17 cellular contexts compared by ENCODE assay signal in genomic region chr16:8848231-8848938, GRCh38. TPM values are rescaled to one million over a fixed set of nuclear protein-coding genes. Genes with fewer than 3 reads are reported as not detected.
DNase-seq lines count a peak whose midpoint lies in the region; ATAC-seq and TF ChIP-seq lines count a peak whose summit lies in the region.
"Had no signal": no experiment of that assay in that cellular context is flagged by ENCODE, and none has a peak within 500 bp of the region (broad histone marks: within the 10 kb centered on the region; RNA-seq: fewer than 3 reads in every experiment).

No MANE protein-coding gene starts in this region.

- H3K27me3 Mint-ChIP-seq in mesothelial cell of epicardium (ENCODE audit: low read depth): no peaks in the 10 kb centered on the region
- H3K27me3 Mint-ChIP-seq: activated naive CD8-positive, alpha-beta T cell had no signal

- no peak overlapping the region for H3K9ac ChIP-seq in HUES48 (ENCODE audit: low read depth, low read length)

- peaks cover 34% of the 10 kb centered on the region for H3K36me3 Mint-ChIP-seq in mesothelial cell of epicardium

- TF ChIP-seq CTCF in coronary artery (IDR thresholded peaks at IDR 0.05) (no peak), mesothelial cell of epicardium (IDR thresholded peaks at IDR 0.05; ENCODE audit: unreplicated experiment) (no peak)

- H3K27ac ChIP-seq in ACC112 (ENCODE audit: low read depth, low read length) (peak overlapping the region; percentile 78), HUES48 (ENCODE audit: low read depth, low read length) (peak overlapping the region; percentile 48), coronary artery (no peak overlapping the region)

- H3K4me1 ChIP-seq in ACC112 (ENCODE audit: control insufficient read depth, insufficient read depth, low read length, unreplicated experiment) (peaks cover 37% of the 10 kb centered on the region), HUES48 (ENCODE audit: control insufficient read depth, insufficient read depth, low read length) (peaks cover 4% of the 10 kb centered on the region; the same call in 1 of the 2 replicates)

- no peaks in the 10 kb centered on the region for H3K9me3 Mint-ChIP-seq in mesothelial cell of epicardium

- no peaks in the 10 kb centered on the region for H3K4me1 Mint-ChIP-seq in mesothelial cell of epicardium

- H3K36me3 ChIP-seq in ACC112 (ENCODE audit: insufficient read depth, low read length) (peaks cover 22% of the 10 kb centered on the region), HUES48 (ENCODE audit: control insufficient read depth, insufficient read depth, low read length) (peaks cover 62% of the 10 kb centered on the region)

- no peak overlapping the region for H3K4me3 Mint-ChIP-seq in mesothelial cell of epicardium
- H3K4me3 Mint-ChIP-seq: activated naive CD8-positive, alpha-beta T cell had no signal

- H3K9me3 ChIP-seq in HUES48 (ENCODE audit: control insufficient read depth, insufficient read depth, low read length): no peaks in the 10 kb centered on the region

- H3K4me3 ChIP-seq in ACC112 (ENCODE audit: low read depth, low read length) (no peak overlapping the region), HUES48 (ENCODE audit: low read depth, low read length) (no peak overlapping the region), coronary artery (no peak overlapping the region)
- H3K4me3 ChIP-seq: lung had no signal

- no peak overlapping the region for H2AFZ ChIP-seq in ACC112 (ENCODE audit: low read length, unreplicated experiment)

- peak; percentile 73 for DNase-seq in coronary artery (ENCODE audit: low spot score)
- no peak for DNase-seq in mesothelial cell of epicardium (ENCODE audit: low spot score in 2 of 2, unreplicated experiment in 2 of 2)
- DNase-seq in KG1 (lab: John Stamatoyannopoulos, UW): no peak
- DNase-seq: NCI-H1930, NCI-H774 had no signal

- H3K79me2 ChIP-seq in ACC112 (ENCODE audit: control insufficient read depth, insufficient read depth, low read length, unreplicated experiment): peaks cover 11% of the 10 kb centered on the region

- no peaks in the 10 kb centered on the region for H3K27me3 ChIP-seq in ACC112 (ENCODE audit: insufficient read depth, low read length)
- no peaks in the 10 kb centered on the region for H3K27me3 ChIP-seq in HUES48 (ENCODE audit: control insufficient read depth, insufficient read depth, low read length)

- H3K27ac Mint-ChIP-seq in mesothelial cell of epicardium: peak overlapping the region; percentile 16
- H3K27ac Mint-ChIP-seq: activated naive CD8-positive, alpha-beta T cell had no signal

- ATAC-seq in HG02571 (IDR thresholded peaks at IDR 0.05; ENCODE audit: unreplicated experiment): no peak
- no peak for ATAC-seq in HG03432 (IDR thresholded peaks at IDR 0.05; ENCODE audit: unreplicated experiment)
- no peak for ATAC-seq in HG03045 (IDR thresholded peaks at IDR 0.05; ENCODE audit: unreplicated experiment)

RNA-seq across cellular contexts. Expression of gene CARHSP1, which starts 20.4 kb away (rescaled TPM):
- 78.6 to 84.2 TPM (median 80.3 TPM) in 3 replicates for total RNA-seq in mesothelial cell of epicardium

RNA-seq across cellular contexts. Expression of gene LITAFD, which starts 33.8 kb away (rescaled TPM):
- not detected in 3 replicates for total RNA-seq in mesothelial cell of epicardium
- total RNA-seq: cerebellum, Daoy, lung, omental fat pad, SK-MEL-5, urinary bladder had no signal

RNA-seq across cellular contexts. Expression of gene PMM2, which starts 50.7 kb away (rescaled TPM):
- total RNA-seq in mesothelial cell of epicardium: 41.3 to 41.7 TPM (median 41.4 TPM) in 3 replicates

RNA-seq across cellular contexts. Expression of gene TMEM186, which starts 50.9 kb away (rescaled TPM):
- total RNA-seq in mesothelial cell of epicardium: 11.2 to 12.8 TPM (median 11.9 TPM) in 3 replicates

Comparison
In these comparisons a context has a peak if more than half of its experiments do, and no peak if none do; other contexts are left out.
1. H3K27ac ChIP-seq: peak in ACC112 (single experiment) and HUES48 (single experiment); none in coronary artery (0 of 2).